ENCODE assay signal across 8 cellular contexts in the genomic region with DNA sequence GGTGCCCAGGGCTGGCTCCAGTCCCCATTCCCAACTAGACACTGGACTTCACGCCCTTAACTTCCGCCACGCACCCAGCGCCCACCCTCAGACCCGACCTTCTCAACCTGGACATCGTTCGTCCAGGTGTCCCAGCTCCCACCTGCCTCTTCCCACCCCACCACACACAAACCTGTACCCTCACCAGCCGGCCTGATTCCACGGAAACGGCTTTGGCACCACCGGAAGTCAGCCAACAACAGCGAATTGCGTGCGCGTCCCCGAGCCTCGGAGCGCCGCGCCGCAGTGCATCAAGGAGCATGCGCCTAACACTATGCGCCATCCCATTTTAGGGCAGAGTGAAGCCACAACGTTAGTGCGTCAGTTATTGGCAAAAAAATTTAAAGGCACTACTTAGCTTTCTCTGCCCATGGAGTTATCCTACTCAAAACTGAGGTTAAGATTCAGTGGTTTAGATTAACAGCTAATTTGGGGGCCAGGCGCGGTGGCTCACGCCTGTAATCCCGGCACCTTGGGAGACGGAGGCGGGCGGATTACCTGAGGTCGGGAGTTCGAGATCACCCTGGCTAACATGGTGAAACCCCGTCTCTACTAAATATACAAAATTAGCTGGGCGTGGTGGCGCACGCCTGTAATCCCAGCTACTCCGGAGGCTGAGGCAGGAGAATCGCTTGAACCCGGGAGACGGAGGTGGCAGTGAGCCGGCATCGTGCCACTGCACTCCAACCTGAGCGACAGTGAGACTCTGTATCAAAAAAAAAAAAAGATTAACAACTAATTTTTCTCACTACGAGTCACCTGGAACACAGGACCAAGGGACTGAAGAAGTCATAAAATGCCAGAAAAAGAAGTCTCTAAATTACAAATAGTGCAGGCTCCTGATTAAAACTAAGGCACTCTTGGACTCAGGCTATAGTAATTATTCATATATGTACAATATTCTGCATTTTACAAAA. TPM values are rescaled to one million over a fixed set of nuclear protein-coding genes. Genes with fewer than 3 reads are reported as not detected.
DNase-seq lines count a peak whose midpoint lies in the region; ATAC-seq and TF ChIP-seq lines count a peak whose summit lies in the region.

A gene with protein sequence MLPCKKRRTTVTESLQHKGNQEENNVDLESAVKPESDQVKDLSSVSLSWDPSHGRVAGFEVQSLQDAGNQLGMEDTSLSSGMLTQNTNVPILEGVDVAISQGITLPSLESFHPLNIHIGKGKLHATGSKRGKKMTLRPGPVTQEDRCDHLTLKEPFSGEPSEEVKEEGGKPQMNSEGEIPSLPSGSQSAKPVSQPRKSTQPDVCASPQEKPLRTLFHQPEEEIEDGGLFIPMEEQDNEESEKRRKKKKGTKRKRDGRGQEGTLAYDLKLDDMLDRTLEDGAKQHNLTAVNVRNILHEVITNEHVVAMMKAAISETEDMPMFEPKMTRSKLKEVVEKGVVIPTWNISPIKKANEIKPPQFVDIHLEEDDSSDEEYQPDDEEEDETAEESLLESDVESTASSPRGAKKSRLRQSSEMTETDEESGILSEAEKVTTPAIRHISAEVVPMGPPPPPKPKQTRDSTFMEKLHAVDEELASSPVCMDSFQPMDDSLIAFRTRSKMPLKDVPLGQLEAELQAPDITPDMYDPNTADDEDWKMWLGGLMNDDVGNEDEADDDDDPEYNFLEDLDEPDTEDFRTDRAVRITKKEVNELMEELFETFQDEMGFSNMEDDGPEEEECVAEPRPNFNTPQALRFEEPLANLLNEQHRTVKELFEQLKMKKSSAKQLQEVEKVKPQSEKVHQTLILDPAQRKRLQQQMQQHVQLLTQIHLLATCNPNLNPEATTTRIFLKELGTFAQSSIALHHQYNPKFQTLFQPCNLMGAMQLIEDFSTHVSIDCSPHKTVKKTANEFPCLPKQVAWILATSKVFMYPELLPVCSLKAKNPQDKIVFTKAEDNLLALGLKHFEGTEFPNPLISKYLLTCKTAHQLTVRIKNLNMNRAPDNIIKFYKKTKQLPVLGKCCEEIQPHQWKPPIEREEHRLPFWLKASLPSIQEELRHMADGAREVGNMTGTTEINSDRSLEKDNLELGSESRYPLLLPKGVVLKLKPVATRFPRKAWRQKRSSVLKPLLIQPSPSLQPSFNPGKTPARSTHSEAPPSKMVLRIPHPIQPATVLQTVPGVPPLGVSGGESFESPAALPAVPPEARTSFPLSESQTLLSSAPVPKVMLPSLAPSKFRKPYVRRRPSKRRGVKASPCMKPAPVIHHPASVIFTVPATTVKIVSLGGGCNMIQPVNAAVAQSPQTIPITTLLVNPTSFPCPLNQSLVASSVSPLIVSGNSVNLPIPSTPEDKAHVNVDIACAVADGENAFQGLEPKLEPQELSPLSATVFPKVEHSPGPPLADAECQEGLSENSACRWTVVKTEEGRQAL (N-terminal part only) (minus strand): TSS at position 240 of the 956 bp plus-strand sequence. CDS start 3,434 bp downstream, outside the sequence.

- intact Hi-C loops in tibial artery (cut with DNase I; ENCODE audit: low total_unique reads): no loop called here

- peak within 1 kb of the TSS; percentile 71 for H2AFZ ChIP-seq in parathyroid adenoma

- H3K27me3 ChIP-seq in cardiac muscle cell (peaks cover 2% of the 10 kb centered on the region), parathyroid adenoma (ENCODE audit: control insufficient read depth, insufficient read depth, low read length) (no peaks in the 10 kb centered on the region), tibial artery (no peaks in the 10 kb centered on the region)

- H3K36me3 ChIP-seq in cardiac muscle cell (peaks cover 13% of the 10 kb centered on the region), parathyroid adenoma (ENCODE audit: control insufficient read depth, insufficient read depth, low read length) (no peaks in the 10 kb centered on the region), tibial artery (peaks cover 12 to 27% (median 24%) of the 10 kb centered on the region in 3 donors)

- POLR2A ChIA-PET in GM10248 (lab: Yijun Ruan, JAX): interaction anchor here (0.6 kb wide), 1 partner anchor 584 kb away, joined by 10 read pairs; a partner anchor contains a TSS

- DNase-seq in GM10248 (ENCODE audit: extremely low spot score) (peak; percentile 93), NCI-H146 treated with DMSO at 0.1 percent for 48 hours (lab: John Stamatoyannopoulos, UW; ENCODE audit: unreplicated experiment) (peak; percentile 86), T-helper 1 cell (peak; percentile 75 to 95 (median 84)), cardiac muscle cell (ENCODE audit: low read depth in 1 of 2, low spot score in 1 of 2) (peak; percentile 94), tibial artery (peak; percentile 89 to 93)

- peaks cover 8% of the 10 kb centered on the region for H3K79me2 ChIP-seq in parathyroid adenoma

- peak within 1 kb of the TSS; percentile 85 for H3K4me3 ChIP-seq in cardiac muscle cell
- peak within 1 kb of the TSS; percentile 100 for H3K4me3 ChIP-seq in parathyroid adenoma (ENCODE audit: low read depth, low read length)
- H3K4me3 ChIP-seq in tibial artery: peak within 1 kb of the TSS; percentile 79 to 80

- CTCF ChIA-PET in GM10248 (lab: Yijun Ruan, JAX): interaction anchor here (1.0 to 1.3 kb wide), 3 partner anchors 10 to 132 kb away, joined by 3 to 5 read pairs (median 4); no protein-coding TSS in a partner anchor

- peaks cover 6% of the 10 kb centered on the region for H3K4me1 ChIP-seq in cardiac muscle cell (ENCODE audit: low read depth)
- H3K4me1 ChIP-seq in parathyroid adenoma: peaks cover 5% of the 10 kb centered on the region
- H3K4me1 ChIP-seq in tibial artery: peaks cover 0 to 42% (median 21%) of the 10 kb centered on the region in 4 donors

- peak within 1 kb of the TSS; percentile 82 for H3K9ac ChIP-seq in parathyroid adenoma

- 12 to 14% (median 13%) methylated on average over 41 to 46 of the region's 46 CpGs for WGBS in adipose tissue, 3 donors

- H3K27ac ChIP-seq in adipose tissue (ENCODE audit: low read depth, low read length) (no peak within 1 kb of the TSS), cardiac muscle cell (peak within 1 kb of the TSS; percentile 78), parathyroid adenoma (peak within 1 kb of the TSS; percentile 75), tibial artery (peak within 1 kb of the TSS; percentile 84 to 90)

- no peak for TF ChIP-seq CTCF in GM10248 (IDR thresholded peaks at IDR 0.05; ENCODE audit: control extremely low read depth, extremely low read depth, low read depth, missing control alignments)
- no peak for TF ChIP-seq CTCF in cardiac muscle cell (IDR thresholded peaks at IDR 0.05; ENCODE audit: low read depth, low read length)
- TF ChIP-seq CTCF in parathyroid adenoma (IDR thresholded peaks at IDR 0.05): no peak
- TF ChIP-seq CTCF in tibial artery (IDR thresholded peaks at IDR 0.05): no peak

- H3K9me3 ChIP-seq in cardiac muscle cell (ENCODE audit: low read depth) (no peaks in the 10 kb centered on the region), parathyroid adenoma (ENCODE audit: control insufficient read depth, low read length) (no peaks in the 10 kb centered on the region), tibial artery (no peaks in the 10 kb centered on the region)

- ATAC-seq in HG02763 (IDR thresholded peaks at IDR 0.05; ENCODE audit: unreplicated experiment): peak; percentile 43

- H3K4me2 ChIP-seq in parathyroid adenoma (ENCODE audit: low read length): peak within 1 kb of the TSS; percentile 94

RNA-seq across cellular contexts. Expression of the gene that starts here (rescaled TPM):
- 10 to 100 TPM in 2 of 3 donors, 1 to 10 TPM in 1; 9.7 to 27.4 (median 15.2) TPM for polyA plus RNA-seq in adipose tissue
- 19.9 and 26.4 TPM in 2 replicates for total RNA-seq in cardiac muscle cell
- 42.0 and 44.4 TPM in 2 replicates for polyA plus RNA-seq in cardiac muscle cell
